ENCODE assay signal across 1 cellular context in genomic region chr16:3482659-3483241, GRCh38.
TF ChIP-seq lines count a peak whose summit lies in the region.

No MANE protein-coding gene starts in this region.

TF ChIP-seq in GM23338, 12 proteins besides CTCF, POLR2A, EP300 and RAD21:
- TF ChIP-seq JUNB (IDR thresholded peaks at IDR 0.05; ENCODE audit: unreplicated experiment), result no peak
